1 cellular context compared by ENCODE assay signal in genomic region chr14:21308479-21309237, GRCh38.
TF ChIP-seq lines count a peak whose summit lies in the region.

No MANE protein-coding gene starts in this region.

TF ChIP-seq in SK-N-SH, 30 proteins besides CTCF, POLR2A, EP300 and RAD21 (continued from another document):
- TF ChIP-seq FOSL2 (IDR thresholded peaks at IDR 0.05; ENCODE audit: borderline replicate concordance, low read depth) (no peak), EZH2phosphoT487 (IDR thresholded peaks at IDR 0.05; ENCODE audit: borderline replicate concordance, low read depth) (no peak), TAF1 (IDR thresholded peaks at IDR 0.05; ENCODE audit: borderline replicate concordance, low read depth, low read length) (no peak), MEF2A (IDR thresholded peaks at IDR 0.05; ENCODE audit: borderline replicate concordance, low read depth) (no peak), SMC3 (IDR thresholded peaks at IDR 0.05; ENCODE audit: low read depth, low read length) (no peak), YY1 (IDR thresholded peaks at IDR 0.05; ENCODE audit: low read depth) (no peak), RFX5 (IDR thresholded peaks at IDR 0.05; ENCODE audit: low read length) (no peak), GATA2 (CRISPR knock-in tag; IDR thresholded peaks at IDR 0.05) (no peak), TEAD4 (IDR thresholded peaks at IDR 0.05; ENCODE audit: borderline replicate concordance, insufficient read depth) (no peak), JUND (IDR thresholded peaks at IDR 0.05) (no peak)
